Comparison of ENCODE assay signal across 12 cellular contexts in the genomic region with DNA sequence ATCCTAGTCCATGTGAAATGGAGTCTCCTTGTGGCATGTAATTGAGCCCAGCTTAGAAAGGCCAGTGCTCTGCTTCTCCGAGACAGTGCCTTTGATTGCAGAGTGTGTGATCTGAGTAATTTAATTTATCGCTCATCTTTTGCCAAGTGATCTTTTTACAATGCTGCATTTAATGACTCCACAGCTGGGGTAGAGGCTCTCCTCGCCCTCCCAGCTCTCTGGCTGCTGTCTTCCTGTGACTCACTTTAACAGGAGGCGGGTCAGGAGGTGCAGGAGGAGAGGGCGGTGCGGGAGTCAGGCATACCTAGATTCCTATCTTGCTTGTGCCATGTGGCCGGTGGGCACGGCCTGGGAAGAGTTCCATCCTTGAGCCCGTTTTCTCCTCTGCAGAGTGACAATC.
DNase-seq lines count a peak whose midpoint lies in the region; ATAC-seq and TF ChIP-seq lines count a peak whose summit lies in the region.
"Had no signal": no experiment of that assay in that cellular context is flagged by ENCODE, and none has a peak within 500 bp of the region (broad histone marks: within the 10 kb centered on the region; RNA-seq: fewer than 3 reads in every experiment).

No MANE protein-coding gene starts in this region.

- H2AK9ac ChIP-seq in IMR-90 (replicated peaks; ENCODE audit: low read depth, low read length, poor library complexity) = peak overlapping the region; percentile 90

- H3K36me3 Mint-ChIP-seq in osteocyte (ENCODE audit: unreplicated experiment) = no peaks in the 10 kb centered on the region

- peak overlapping the region; percentile 67 for H3K9ac ChIP-seq in IMR-90 (ENCODE audit: low read depth, low read length)

- CTCF ChIA-PET in IMR-90 (lab: Yijun Ruan, JAX) = no interaction called here

- peak overlapping the region; percentile 89 for H3K18ac ChIP-seq in IMR-90 (ENCODE audit: low read depth, low read length)

- peak overlapping the region; percentile 83 for H3K4me2 ChIP-seq in IMR-90 (ENCODE audit: low read depth, low read length)
- H3K4me2 ChIP-seq: A549 had no signal

- H3K4me1 ChIP-seq in IMR-90 (ENCODE audit: control insufficient read depth, insufficient read depth, low read length) = peaks cover 28% of the 10 kb centered on the region
- H3K4me1 ChIP-seq in mesodermal cell (ENCODE audit: control insufficient read depth, insufficient read depth, low read length, poor library complexity, severe bottlenecking) = peaks cover 53% of the 10 kb centered on the region
- H3K4me1 ChIP-seq: A549, heart right ventricle had no signal

- dilution Hi-C loops in IMR-90 (cut with HindIII; ENCODE audit: low sequenced_read_pairs, unreplicated experiment) = no loop called here

- H2BK120ac ChIP-seq in IMR-90 (ENCODE audit: low read depth, low read length) = peak overlapping the region; percentile 97

- H2BK15ac ChIP-seq in IMR-90 (ENCODE audit: low read depth, low read length) = peak overlapping the region; percentile 79

- peaks cover 35% of the 10 kb centered on the region for H3K9me1 ChIP-seq in IMR-90 (ENCODE audit: insufficient read depth, low read length)

- POLR2A ChIA-PET in IMR-90 (lab: Charles Lee; ENCODE audit: unreplicated experiment) = interaction anchor here (1.0 kb wide), 1 partner anchor 157 kb away, joined by 8 read pairs; no protein-coding TSS in a partner anchor

- peak overlapping the region; percentile 90 for H3K14ac ChIP-seq in IMR-90 (replicated peaks; ENCODE audit: low read depth, low read length)

- H4K91ac ChIP-seq in IMR-90 (ENCODE audit: insufficient read depth, low read depth, low read length) = peak overlapping the region; percentile 97

- H3K27ac ChIP-seq in IMR-90 (ENCODE audit: insufficient read depth, low read length) (peak overlapping the region; percentile 93), mesodermal cell (ENCODE audit: low read depth, low read length, severe bottlenecking) (peak overlapping the region; percentile 86)
- H3K27ac ChIP-seq: A549, heart right ventricle had no signal

- H2BK20ac ChIP-seq in IMR-90 (ENCODE audit: low read depth, low read length) = peak overlapping the region; percentile 93

- H3K9me3 ChIP-seq in IMR-90 (ENCODE audit: control insufficient read depth, insufficient read depth, low read length) (no peaks in the 10 kb centered on the region), mesodermal cell (ENCODE audit: control insufficient read depth, low read length) (no peaks in the 10 kb centered on the region)
- H3K9me3 ChIP-seq: A549, heart right ventricle had no signal

- no peak for TF ChIP-seq CTCF in IMR-90 (conservative IDR thresholded peaks at IDR 0.05; ENCODE audit: low read depth, low read length)
- TF ChIP-seq CTCF in cardiac fibroblast (IDR thresholded peaks at IDR 0.05; ENCODE audit: low read depth, low read length) = no peak
- TF ChIP-seq CTCF in GM20000 (IDR thresholded peaks at IDR 0.05; ENCODE audit: extremely low read depth, missing control alignments) = no peak
- TF ChIP-seq CTCF in osteocyte (IDR thresholded peaks at IDR 0.05) = no peak

- no peaks in the 10 kb centered on the region for H3K4me1 Mint-ChIP-seq in osteocyte (ENCODE audit: unreplicated experiment)

- BruUV-seq in IMR-90 (replicated peaks; lab: Mats Ljungman, UMichigan) = no TSS peak

- H3K4me3 Mint-ChIP-seq in osteocyte (ENCODE audit: unreplicated experiment) = no peak overlapping the region

- H2AFZ ChIP-seq in IMR-90 (replicated peaks; ENCODE audit: low read length, poor library complexity) = peak overlapping the region; percentile 70

- peaks cover 9 to 47% of the 10 kb centered on the region in 2 experiments; a peak in 2 of 4 replicates for H3K79me1 ChIP-seq in IMR-90 (ENCODE audit: low read depth in 1 of 2, low read length in 2 of 2)

- H3K27me3 ChIP-seq in IMR-90 (ENCODE audit: control insufficient read depth, insufficient read depth, low read length) = no peaks in the 10 kb centered on the region

- DNase-seq in A172 (ENCODE audit: low spot score) (peak; percentile 99), IMR-90 (peak; percentile 95), cardiac fibroblast (ENCODE audit: low read depth in 2 of 2) (peak; percentile 69 to 73), GM20000 (ENCODE audit: low spot score) (no peak), osteocyte (ENCODE audit: extremely low spot score, unreplicated experiment) (no peak), medulla oblongata (ENCODE audit: extremely low spot score) (no peak)
- DNase-seq: activated CD8-positive, alpha-beta memory T cell treated with anti-CD3 and anti-CD28 coated beads for 24 hours; heart right ventricle; NCI-H1694 had no signal

- H3K9me3 Mint-ChIP-seq in osteocyte (ENCODE audit: unreplicated experiment) = no peaks in the 10 kb centered on the region

- peak; percentile 4 for TF ChIP-seq RAD21 in IMR-90 (IDR thresholded peaks at IDR 0.05; ENCODE audit: low read length)

- no peak overlapping the region for H3K27ac Mint-ChIP-seq in osteocyte (ENCODE audit: unreplicated experiment)

- ATAC-seq in IMR-90 (ENCODE audit: low read depth) (peak; percentile 82), GM18873 (IDR thresholded peaks at IDR 0.05; ENCODE audit: low FRiP score, unreplicated experiment) (no peak)
- ATAC-seq: A549 had no signal

- H2BK5ac ChIP-seq in IMR-90 (ENCODE audit: low read depth, low read length, poor library complexity, severe bottlenecking) = peak overlapping the region; percentile 96

- H3K36me3 ChIP-seq in IMR-90 (ENCODE audit: control insufficient read depth, insufficient read depth, low read length) (no peaks in the 10 kb centered on the region), mesodermal cell (ENCODE audit: control insufficient read depth, insufficient read depth, low read length) (no peaks in the 10 kb centered on the region)
- H3K36me3 ChIP-seq: heart right ventricle had no signal

- in situ Hi-C loops in IMR-90 (cut with MboI; ENCODE audit: low sequenced_read_pairs) = loop anchor here (5.0 to 10.0 kb wide), 3 partner anchors 60 to 322 kb away; no protein-coding TSS in a partner anchor

- peak overlapping the region; percentile 81 for H4K5ac ChIP-seq in IMR-90 (ENCODE audit: low read depth, low read length)

- H3K4me3 ChIP-seq in IMR-90 (ENCODE audit: insufficient read depth, low read depth, low read length) (peak overlapping the region; percentile 10; the same call in 1 of the 2 replicates), cardiac fibroblast (replicated peaks in 1 of 2; ENCODE audit: low read depth in 2 of 2, low read length in 2 of 2) (no peak overlapping the region), mesodermal cell (ENCODE audit: extremely low read depth, insufficient read depth, low read length, poor library complexity, severe bottlenecking) (no peak overlapping the region)
- H3K4me3 ChIP-seq: A549, heart right ventricle had no signal

- WGBS in IMR-90 (ENCODE audit: extremely low coverage in 2 of 2, insufficient read length in 1 of 2), 2 experiments = no CpG with 5 or more reads among the region's 9 CpGs
- WGBS in mesodermal cell (ENCODE audit: insufficient coverage in 2 of 2), 2 experiments = no CpG with 5 or more reads among the region's 9 CpGs

- peak overlapping the region; percentile 94 for H3K23ac ChIP-seq in IMR-90 (ENCODE audit: low read depth, low read length)

- H3K56ac ChIP-seq in IMR-90 (ENCODE audit: extremely low read depth, insufficient read depth, low read length) = peak overlapping the region; percentile 97

- intact Hi-C loops in IMR-90 (cut with micrococcal nuclease) = loop anchor here (2.0 to 5.0 kb wide), 7 partner anchors 54 to 324 kb away; no protein-coding TSS in a partner anchor

- H4K20me1 ChIP-seq in IMR-90 (ENCODE audit: insufficient read depth, low read length) = no peaks in the 10 kb centered on the region

- H3K4ac ChIP-seq in IMR-90 (ENCODE audit: low read depth, low read length) = peak overlapping the region; percentile 96

- H3K27me3 Mint-ChIP-seq in osteocyte (ENCODE audit: unreplicated experiment) = peaks cover 10% of the 10 kb centered on the region

- TF ChIP-seq POLR2A in IMR-90 (IDR thresholded peaks at IDR 0.05; ENCODE audit: low read depth, low read length) = peak; percentile 61; the same call in 1 of the 2 replicates

- peak overlapping the region; percentile 93 for H2AK5ac ChIP-seq in IMR-90 (ENCODE audit: low read depth, low read length)

- H4K8ac ChIP-seq in IMR-90 (ENCODE audit: low read depth in 2 of 2, low read length in 2 of 2) = peak overlapping the region; percentile 42 to 94

TF ChIP-seq in IMR-90, 13 proteins besides CTCF, POLR2A, EP300 and RAD21 (continues in another document):
- TF ChIP-seq MAFK (IDR thresholded peaks at IDR 0.05; ENCODE audit: low read depth, low read length) = no peak
- TF ChIP-seq SMC3 (IDR thresholded peaks at IDR 0.05; ENCODE audit: low read depth, low read length) = 0 out of 2 replicates have a peak, but pooled peaks have one; percentile 3
- no peak for TF ChIP-seq RFX5 (IDR thresholded peaks at IDR 0.05; ENCODE audit: low read depth, low read length)
- peak; percentile 36 for TF ChIP-seq BHLHE40 (IDR thresholded peaks at IDR 0.05; ENCODE audit: low read depth, low read length)
- TF ChIP-seq MAZ (IDR thresholded peaks at IDR 0.05; ENCODE audit: borderline replicate concordance, low read depth, low read length) = peak; percentile 63; the same call in 1 of the 2 replicates
- TF ChIP-seq NFE2L2 (IDR thresholded peaks at IDR 0.05; ENCODE audit: low read depth, low read length) = no peak
- peak; percentile 69; the same call in 1 of the 2 replicates for TF ChIP-seq MXI1 (IDR thresholded peaks at IDR 0.05; ENCODE audit: borderline replicate concordance, low read depth, low read length)
- peak; percentile 54 for TF ChIP-seq USF2 (IDR thresholded peaks at IDR 0.05; ENCODE audit: low read depth, low read length)
- TF ChIP-seq FOS (IDR thresholded peaks at IDR 0.05; ENCODE audit: low read depth, low read length) = peak; percentile 87
- no peak for TF ChIP-seq ELK1 (IDR thresholded peaks at IDR 0.05; ENCODE audit: borderline replicate concordance, low read depth, low read length)
- TF ChIP-seq CHD1 (IDR thresholded peaks at IDR 0.05; ENCODE audit: low read depth, low read length) = no peak

Comparison
In these comparisons a context has a peak if more than half of its experiments do, and no peak if none do; other contexts are left out.
1. DNase-seq: peak in A172 (single experiment), IMR-90 (single experiment) and cardiac fibroblast (2 of 2); none in GM20000 (single experiment), osteocyte (single experiment) and medulla oblongata (single experiment).